Comparison of ENCODE assay signal across 19 cellular contexts in genomic region chr5:66896207-66896606, GRCh38.
DNase-seq lines count a peak whose midpoint lies in the region; ATAC-seq, FAIRE-seq and TF ChIP-seq lines count a peak whose summit lies in the region.
"Had no signal": no experiment of that assay in that cellular context is flagged by ENCODE, and none has a peak within 500 bp of the region (broad histone marks: within the 10 kb centered on the region; RNA-seq: fewer than 3 reads in every experiment).

No MANE protein-coding gene starts in this region.

- H3K27ac ChIP-seq in foreskin keratinocyte (peak overlapping the region; percentile 99), kidney (ENCODE audit: low read depth in 2 of 2, low read length in 2 of 2) (no peak overlapping the region)
- H3K27ac ChIP-seq: left lung had no signal

- no peaks in the 10 kb centered on the region for H3K27me3 ChIP-seq in foreskin keratinocyte
- H3K27me3 ChIP-seq: left lung had no signal

- peaks cover 13% of the 10 kb centered on the region for H3K27me3 Mint-ChIP-seq in activated naive CD8-positive, alpha-beta T cell treated with anti-CD3 and anti-CD28 coated beads, Interleukin-2, amount 50 U/mL, for 24 hours
- H3K27me3 Mint-ChIP-seq in activated naive CD8-positive, alpha-beta T cell treated with anti-CD3 and anti-CD28 coated beads for 36 hours, result peaks cover 14% of the 10 kb centered on the region
- peaks cover 8% of the 10 kb centered on the region for H3K27me3 Mint-ChIP-seq in activated T-helper 17 cell treated with anti-CD3 and anti-CD28 coated beads, Interleukin-2, amount 50 U/mL, for 72 hours
- peaks cover 8% of the 10 kb centered on the region for H3K27me3 Mint-ChIP-seq in stimulated activated naive CD8-positive, alpha-beta T cell treated with anti-CD3 and anti-CD28 coated beads, Interleukin-15, amount 100 ng/mL, for 72 hours
- H3K27me3 Mint-ChIP-seq in endothelial cell (ENCODE audit: unreplicated experiment), result peaks cover 8% of the 10 kb centered on the region

- H3K36me3 ChIP-seq in kidney (ENCODE audit: control insufficient read depth in 1 of 2, insufficient read depth in 2 of 2, low read length in 2 of 2), result no peaks in the 10 kb centered on the region
- H3K36me3 ChIP-seq: left lung had no signal

- DNase-seq in activated naive CD8-positive, alpha-beta T cell treated with anti-CD3 and anti-CD28 coated beads, Interleukin-2, amount 50 U/mL, for 24 hours, result no peak
- DNase-seq in activated naive CD8-positive, alpha-beta T cell treated with anti-CD3 and anti-CD28 coated beads for 36 hours, result no peak
- DNase-seq in foreskin keratinocyte (peak; percentile 93 to 96), NCI-H1092 treated with DMSO at 0.1 percent for 48 hours (lab: John Stamatoyannopoulos, UW) (no peak), kidney (no peak), endothelial cell (ENCODE audit: low spot score) (no peak)
- DNase-seq in stimulated activated naive CD8-positive, alpha-beta T cell treated with anti-CD3 and anti-CD28 coated beads, Interleukin-15, amount 100 ng/mL, for 72 hours, result no peak
- DNase-seq: activated B cell treated with CpG ODN at 0.5 μM for 24 hours; activated naive CD4-positive, alpha-beta T cell treated with anti-CD3 and anti-CD28 coated beads, Interleukin-2, amount 50 U/mL, for 16 hours; caudate nucleus; CD4-positive, alpha-beta T cell; DMS79; effector CD8-positive, alpha-beta T cell; HFFc6; left lung; NCI-H1694 treated with DMSO at 0.1 percent for 48 hours; RPMI8226; T-cell had no signal

- no peak for FAIRE-seq in kidney (lab: Jason Lieb, UNC)

- H3K9ac ChIP-seq in kidney (ENCODE audit: low read length in 2 of 2), result no peak overlapping the region

- intact Hi-C loops in kidney (cut with DNase I), result no loop called here

- TF ChIP-seq CTCF in foreskin keratinocyte (conservative IDR thresholded peaks at IDR 0.05), result no peak
- TF ChIP-seq CTCF in kidney (IDR thresholded peaks at IDR 0.05; ENCODE audit: borderline replicate concordance, extremely low read depth, insufficient read depth), result no peak
- no peak for TF ChIP-seq CTCF in endothelial cell (IDR thresholded peaks at IDR 0.05; ENCODE audit: unreplicated experiment)

- peaks cover 2% of the 10 kb centered on the region for H3K4me1 Mint-ChIP-seq in activated naive CD8-positive, alpha-beta T cell treated with anti-CD3 and anti-CD28 coated beads, Interleukin-2, amount 50 U/mL, for 24 hours
- no peaks in the 10 kb centered on the region for H3K4me1 Mint-ChIP-seq in activated naive CD8-positive, alpha-beta T cell treated with anti-CD3 and anti-CD28 coated beads for 36 hours
- peaks cover 23% of the 10 kb centered on the region for H3K4me1 Mint-ChIP-seq in activated T-helper 17 cell treated with anti-CD3 and anti-CD28 coated beads, Interleukin-2, amount 50 U/mL, for 72 hours
- H3K4me1 Mint-ChIP-seq in stimulated activated naive CD8-positive, alpha-beta T cell treated with anti-CD3 and anti-CD28 coated beads, Interleukin-15, amount 100 ng/mL, for 72 hours, result peaks cover 5% of the 10 kb centered on the region
- peaks cover 20% of the 10 kb centered on the region for H3K4me1 Mint-ChIP-seq in endothelial cell (ENCODE audit: unreplicated experiment)
- H3K4me1 Mint-ChIP-seq: activated B cell treated with CpG ODN at 0.5 μM for 24 hours, T-cell had no signal

- H3K4me1 ChIP-seq in foreskin keratinocyte (peaks cover 49% of the 10 kb centered on the region), kidney (ENCODE audit: control insufficient read depth in 1 of 2, insufficient read depth in 1 of 2, low read depth in 1 of 2, low read length in 2 of 2) (peaks cover 0 to 1% of the 10 kb centered on the region in 2 donors)
- H3K4me1 ChIP-seq: left lung had no signal

- H3K9me3 ChIP-seq in kidney (ENCODE audit: control insufficient read depth in 1 of 2, low read length in 2 of 2), result no peaks in the 10 kb centered on the region
- H3K9me3 ChIP-seq: left lung had no signal

- no peak overlapping the region for H3K27ac Mint-ChIP-seq in activated naive CD8-positive, alpha-beta T cell treated with anti-CD3 and anti-CD28 coated beads, Interleukin-2, amount 50 U/mL, for 24 hours
- no peak overlapping the region for H3K27ac Mint-ChIP-seq in activated naive CD8-positive, alpha-beta T cell treated with anti-CD3 and anti-CD28 coated beads for 36 hours
- H3K27ac Mint-ChIP-seq in activated T-helper 17 cell treated with anti-CD3 and anti-CD28 coated beads, Interleukin-2, amount 50 U/mL, for 72 hours, result peak overlapping the region; percentile 82
- H3K27ac Mint-ChIP-seq in stimulated activated naive CD8-positive, alpha-beta T cell treated with anti-CD3 and anti-CD28 coated beads, Interleukin-15, amount 100 ng/mL, for 72 hours, result no peak overlapping the region
- H3K27ac Mint-ChIP-seq in endothelial cell (ENCODE audit: unreplicated experiment), result no peak overlapping the region
- H3K27ac Mint-ChIP-seq: activated B cell treated with CpG ODN at 0.5 μM for 24 hours; CD4-positive, alpha-beta T cell; HFFc6; T-cell had no signal

- H3K4me3 Mint-ChIP-seq in activated naive CD8-positive, alpha-beta T cell treated with anti-CD3 and anti-CD28 coated beads, Interleukin-2, amount 50 U/mL, for 24 hours, result no peak overlapping the region
- no peak overlapping the region for H3K4me3 Mint-ChIP-seq in activated naive CD8-positive, alpha-beta T cell treated with anti-CD3 and anti-CD28 coated beads for 36 hours
- no peak overlapping the region for H3K4me3 Mint-ChIP-seq in activated T-helper 17 cell treated with anti-CD3 and anti-CD28 coated beads, Interleukin-2, amount 50 U/mL, for 72 hours
- H3K4me3 Mint-ChIP-seq in stimulated activated naive CD8-positive, alpha-beta T cell treated with anti-CD3 and anti-CD28 coated beads, Interleukin-15, amount 100 ng/mL, for 72 hours, result no peak overlapping the region
- H3K4me3 Mint-ChIP-seq in endothelial cell (ENCODE audit: unreplicated experiment), result no peak overlapping the region
- H3K4me3 Mint-ChIP-seq: activated B cell treated with CpG ODN at 0.5 μM for 24 hours; CD4-positive, alpha-beta T cell; HFFc6; T-cell had no signal

- ATAC-seq in activated naive CD8-positive, alpha-beta T cell treated with anti-CD3 and anti-CD28 coated beads, Interleukin-2, amount 50 U/mL, for 24 hours, result peak; percentile 72
- ATAC-seq in activated T-helper 17 cell treated with anti-CD3 and anti-CD28 coated beads, Interleukin-2, amount 50 U/mL, for 72 hours (replicated peaks), result peak; percentile 90
- peak; percentile 90 for ATAC-seq in foreskin keratinocyte
- ATAC-seq in stimulated activated naive CD8-positive, alpha-beta T cell treated with anti-CD3 and anti-CD28 coated beads, Interleukin-15, amount 100 ng/mL, for 72 hours, result peak; percentile 81
- ATAC-seq: left lung, T-cell had no signal

- H3K4me3 ChIP-seq in kidney (ENCODE audit: low read length in 2 of 2), result no peak overlapping the region
- H3K4me3 ChIP-seq: left lung had no signal

- H3K9me3 Mint-ChIP-seq in activated naive CD8-positive, alpha-beta T cell treated with anti-CD3 and anti-CD28 coated beads, Interleukin-2, amount 50 U/mL, for 24 hours, result no peaks in the 10 kb centered on the region
- H3K9me3 Mint-ChIP-seq in activated naive CD8-positive, alpha-beta T cell treated with anti-CD3 and anti-CD28 coated beads for 36 hours, result no peaks in the 10 kb centered on the region
- H3K9me3 Mint-ChIP-seq in activated T-helper 17 cell treated with anti-CD3 and anti-CD28 coated beads, Interleukin-2, amount 50 U/mL, for 72 hours, result no peaks in the 10 kb centered on the region
- no peaks in the 10 kb centered on the region for H3K9me3 Mint-ChIP-seq in stimulated activated naive CD8-positive, alpha-beta T cell treated with anti-CD3 and anti-CD28 coated beads, Interleukin-15, amount 100 ng/mL, for 72 hours
- H3K9me3 Mint-ChIP-seq in endothelial cell (ENCODE audit: unreplicated experiment), result no peaks in the 10 kb centered on the region
- H3K9me3 Mint-ChIP-seq: activated B cell treated with CpG ODN at 0.5 μM for 24 hours; CD4-positive, alpha-beta T cell; HFFc6; T-cell had no signal

- no peaks in the 10 kb centered on the region for H3K36me3 Mint-ChIP-seq in activated naive CD8-positive, alpha-beta T cell treated with anti-CD3 and anti-CD28 coated beads, Interleukin-2, amount 50 U/mL, for 24 hours (ENCODE audit: low read depth)
- no peaks in the 10 kb centered on the region for H3K36me3 Mint-ChIP-seq in activated naive CD8-positive, alpha-beta T cell treated with anti-CD3 and anti-CD28 coated beads for 36 hours
- H3K36me3 Mint-ChIP-seq in activated T-helper 17 cell treated with anti-CD3 and anti-CD28 coated beads, Interleukin-2, amount 50 U/mL, for 72 hours (ENCODE audit: low read depth), result no peaks in the 10 kb centered on the region
- peaks cover 8% of the 10 kb centered on the region for H3K36me3 Mint-ChIP-seq in endothelial cell (ENCODE audit: low read depth, unreplicated experiment)
- H3K36me3 Mint-ChIP-seq: T-cell had no signal

Comparison
In these comparisons a context has a peak if more than half of its experiments do, and no peak if none do; other contexts are left out.
1. DNase-seq: peak in foreskin keratinocyte (2 of 2); none in activated naive CD8-positive, alpha-beta T cell treated with anti-CD3 and anti-CD28 coated beads, Interleukin-2, amount 50 U/mL, for 24 hours (single experiment), activated naive CD8-positive, alpha-beta T cell treated with anti-CD3 and anti-CD28 coated beads for 36 hours (single experiment), stimulated activated naive CD8-positive, alpha-beta T cell treated with anti-CD3 and anti-CD28 coated beads, Interleukin-15, amount 100 ng/mL, for 72 hours (0 of 2), NCI-H1092 treated with DMSO at 0.1 percent for 48 hours (single experiment), kidney (single experiment) and endothelial cell (single experiment).
2. Peak in every context shown above with its lines, with median percentiles within 50 percentile points of each other: ATAC-seq.